ENCODE assay signal across 9 cellular contexts in genomic region chr11:3920148-3920852, GRCh38.
DNase-seq lines count a peak whose midpoint lies in the region; ATAC-seq and TF ChIP-seq lines count a peak whose summit lies in the region.
"Had no signal": no experiment of that assay in that cellular context is flagged by ENCODE, and none has a peak within 500 bp of the region (broad histone marks: within the 10 kb centered on the region; RNA-seq: fewer than 3 reads in every experiment).

No MANE protein-coding gene starts in this region.

- no peak overlapping the region for H3K4me3 Mint-ChIP-seq in activated CD4-positive, alpha-beta memory T cell treated with anti-CD3 and anti-CD28 coated beads for 36 hours

- peak; percentile 87 for DNase-seq in activated CD4-positive, alpha-beta memory T cell treated with anti-CD3 and anti-CD28 coated beads for 36 hours
- peak; percentile 83 for DNase-seq in fibroblast of gingiva (ENCODE audit: low read depth)
- peak; percentile 22 to 55 (median 54) for DNase-seq in stimulated activated CD4-positive, alpha-beta T cell treated with anti-CD3 and anti-CD28 coated beads, TNF-alpha, amount 100 ng/mL, for 4 hours (ENCODE audit: low read depth in 3 of 3)
- DNase-seq in NCI-H345 treated with DMSO at 0.1 percent for 48 hours (lab: John Stamatoyannopoulos, UW; ENCODE audit: unreplicated experiment) = no peak
- no peak for DNase-seq in NCI-H1105 treated with DMSO at 0.1 percent for 48 hours (lab: John Stamatoyannopoulos, UW)

- no peaks in the 10 kb centered on the region for H3K36me3 ChIP-seq in KMS-11 (ENCODE audit: insufficient read depth)
- H3K36me3 ChIP-seq: Peyer's patch had no signal

- peak overlapping the region; percentile 77 for H3K27ac Mint-ChIP-seq in activated CD4-positive, alpha-beta memory T cell treated with anti-CD3 and anti-CD28 coated beads for 36 hours

- TF ChIP-seq CTCF in KMS-11 (conservative IDR thresholded peaks at IDR 0.05; ENCODE audit: low read depth, low read length) = no peak

- no peak overlapping the region; the same call in 1 of the 2 replicates for H3K9ac ChIP-seq in KMS-11

- intact Hi-C loops in activated CD4-positive, alpha-beta memory T cell treated with anti-CD3 and anti-CD28 coated beads for 36 hours (cut with micrococcal nuclease) = loop anchor here (1.0 to 2.0 kb wide), 3 partner anchors 13 to 49 kb away; no protein-coding TSS in a partner anchor

- H3K4me2 ChIP-seq in KMS-11 = peak overlapping the region; percentile 80

- no peaks in the 10 kb centered on the region; the same call in 1 of the 2 replicates for H3K79me2 ChIP-seq in KMS-11 (ENCODE audit: insufficient read depth, low read depth)

- POLR2A ChIA-PET in activated CD4-positive, alpha-beta memory T cell treated with anti-CD3 and anti-CD28 coated beads for 36 hours (lab: Charles Lee) = interaction anchor here (1.0 kb wide), 1 partner anchor 66 kb away, joined by 6 read pairs; no protein-coding TSS in a partner anchor

- no peaks in the 10 kb centered on the region for H4K20me1 ChIP-seq in KMS-11 (ENCODE audit: insufficient read depth)

- CTCF ChIA-PET in activated CD4-positive, alpha-beta memory T cell treated with anti-CD3 and anti-CD28 coated beads for 36 hours (lab: Charles Lee) = interaction anchor here (0.6 to 1.4 kb wide), 4 partner anchors 17 to 152 kb away, joined by 3 to 5 read pairs (median 4); no protein-coding TSS in a partner anchor

- peaks cover 9% of the 10 kb centered on the region for H3K36me3 Mint-ChIP-seq in activated CD4-positive, alpha-beta memory T cell treated with anti-CD3 and anti-CD28 coated beads for 36 hours

- no peaks in the 10 kb centered on the region for H3K27me3 Mint-ChIP-seq in activated CD4-positive, alpha-beta memory T cell treated with anti-CD3 and anti-CD28 coated beads for 36 hours

- ATAC-seq in GM18909 (IDR thresholded peaks at IDR 0.05; ENCODE audit: poor library complexity, unreplicated experiment) = peak; percentile 57
- ATAC-seq in HG02571 (IDR thresholded peaks at IDR 0.05; ENCODE audit: unreplicated experiment) = no peak

- no peak overlapping the region for H2AFZ ChIP-seq in KMS-11 (ENCODE audit: low read depth)

- peaks cover 61% of the 10 kb centered on the region for H3K4me1 Mint-ChIP-seq in activated CD4-positive, alpha-beta memory T cell treated with anti-CD3 and anti-CD28 coated beads for 36 hours (ENCODE audit: low read depth)

- H3K27ac ChIP-seq in KMS-11 = peak overlapping the region; percentile 62
- H3K27ac ChIP-seq: Peyer's patch had no signal

- peaks cover 2% of the 10 kb centered on the region for H3K9me3 Mint-ChIP-seq in activated CD4-positive, alpha-beta memory T cell treated with anti-CD3 and anti-CD28 coated beads for 36 hours

- peaks cover 57% of the 10 kb centered on the region for H3K4me1 ChIP-seq in KMS-11 (ENCODE audit: low read depth, poor library complexity, severe bottlenecking)

- H3K27me3 ChIP-seq in KMS-11 (ENCODE audit: insufficient read depth, low read depth) = no peaks in the 10 kb centered on the region
- H3K27me3 ChIP-seq: Peyer's patch had no signal

- H3K4me3 ChIP-seq in KMS-11 (IDR thresholded peaks at IDR 0.05; ENCODE audit: insufficient read depth, low read depth, low read length) = no peak overlapping the region
- H3K4me3 ChIP-seq: Peyer's patch had no signal

Comparison
In these comparisons a context has a peak if more than half of its experiments do, and no peak if none do; other contexts are left out.
1. DNase-seq: peak in activated CD4-positive, alpha-beta memory T cell treated with anti-CD3 and anti-CD28 coated beads for 36 hours (single experiment), fibroblast of gingiva (single experiment) and stimulated activated CD4-positive, alpha-beta T cell treated with anti-CD3 and anti-CD28 coated beads, TNF-alpha, amount 100 ng/mL, for 4 hours (3 of 3); none in NCI-H345 treated with DMSO at 0.1 percent for 48 hours (single experiment) and NCI-H1105 treated with DMSO at 0.1 percent for 48 hours (single experiment).